6 cellular contexts compared by ENCODE assay signal in genomic region chr3:80187981-80188380, GRCh38.
"Had no signal": no experiment of that assay in that cellular context is flagged by ENCODE, and none has a peak within 500 bp of the region (broad histone marks: within the 10 kb centered on the region; RNA-seq: fewer than 3 reads in every experiment).

No MANE protein-coding gene starts in this region.

- H3K4me3 ChIP-seq: HAP-1, K562 had no signal

- H3K36me3 ChIP-seq: HAP-1 had no signal

- DNase-seq: GOT3, H7, IMR-90 had no signal

- H3K9me3 ChIP-seq: HAP-1 had no signal

- ATAC-seq: HCT116, K562 had no signal
